16 cellular contexts compared by ENCODE assay signal in genomic region chr6:89966250-89966588, GRCh38.
DNase-seq lines count a peak whose midpoint lies in the region; ATAC-seq lines count a peak whose summit lies in the region.
"Had no signal": no experiment of that assay in that cellular context is flagged by ENCODE, and none has a peak within 500 bp of the region (broad histone marks: within the 10 kb centered on the region; RNA-seq: fewer than 3 reads in every experiment).

No MANE protein-coding gene starts in this region.

- DNase-seq in activated CD4-positive, alpha-beta T cell treated with anti-CD3 and anti-CD28 coated beads for 36 hours: no peak
- no peak for DNase-seq in activated CD4-positive, alpha-beta T cell treated with anti-CD3 and anti-CD28 coated beads, Interleukin-2, amount 10 ng/mL, durations not matched to agents 7 days and 5 days
- DNase-seq in NCI-H2171 treated with DMSO at 0.1 percent for 48 hours (lab: John Stamatoyannopoulos, UW) (peak; percentile 63), memory B cell (ENCODE audit: low spot score in 2 of 2) (no peak), Right ventricle myocardium inferior (ENCODE audit: missing footprints) (no peak), UCSD-AML1 (lab: John Stamatoyannopoulos, UW; ENCODE audit: unreplicated experiment) (no peak)
- DNase-seq in activated CD8-positive, alpha-beta T cell treated with anti-CD3 and anti-CD28 coated beads, Interleukin-2, amount 10 ng/mL, durations not matched to agents 7 days and 5 days: no peak
- DNase-seq: activated CD4-positive, alpha-beta T cell treated with anti-CD3 and anti-CD28 coated beads, Interleukin-2, amount 50 U/mL, for 4 hours; foreskin keratinocyte; H9; KG1; midbrain; NCI-H1105; retina; stimulated activated naive CD4-positive, alpha-beta T cell had no signal

- H3K27ac Mint-ChIP-seq in activated CD4-positive, alpha-beta T cell treated with anti-CD3 and anti-CD28 coated beads for 36 hours: peak overlapping the region; percentile 87
- no peak overlapping the region for H3K27ac Mint-ChIP-seq in activated CD4-positive, alpha-beta T cell treated with anti-CD3 and anti-CD28 coated beads, Interleukin-2, amount 10 ng/mL, durations not matched to agents 7 days and 5 days
- peak overlapping the region; percentile 22 for H3K27ac Mint-ChIP-seq in activated CD8-positive, alpha-beta T cell treated with anti-CD3 and anti-CD28 coated beads, Interleukin-2, amount 10 ng/mL, durations not matched to agents 7 days and 5 days
- peak overlapping the region; percentile 87 for H3K27ac Mint-ChIP-seq in memory B cell
- H3K27ac Mint-ChIP-seq: H9 had no signal

- CTCF ChIA-PET in activated CD4-positive, alpha-beta T cell treated with anti-CD3 and anti-CD28 coated beads for 36 hours (lab: Charles Lee): interaction anchor here (1.0 to 1.3 kb wide), 5 partner anchors 10 to 26 kb away, joined by 3 to 7 read pairs (median 4); no protein-coding TSS in a partner anchor
- CTCF ChIA-PET in activated CD4-positive, alpha-beta T cell treated with anti-CD3 and anti-CD28 coated beads, Interleukin-2, amount 10 ng/mL, durations not matched to agents 7 days and 5 days (lab: Charles Lee): interaction anchor here (1.0 to 1.7 kb wide), 5 partner anchors 11 to 81 kb away, joined by 3 to 5 read pairs (median 3); no protein-coding TSS in a partner anchor
- CTCF ChIA-PET in activated CD8-positive, alpha-beta T cell treated with anti-CD3 and anti-CD28 coated beads, Interleukin-2, amount 10 ng/mL, durations not matched to agents 7 days and 5 days (lab: Charles Lee): interaction anchor here (0.7 to 1.9 kb wide), 5 partner anchors 9 to 308 kb away, joined by 3 to 8 read pairs (median 5); no protein-coding TSS in a partner anchor

- H3K4me3 Mint-ChIP-seq in activated CD4-positive, alpha-beta T cell treated with anti-CD3 and anti-CD28 coated beads for 36 hours: no peak overlapping the region
- H3K4me3 Mint-ChIP-seq in activated CD4-positive, alpha-beta T cell treated with anti-CD3 and anti-CD28 coated beads, Interleukin-2, amount 10 ng/mL, durations not matched to agents 7 days and 5 days: no peak overlapping the region
- no peak overlapping the region for H3K4me3 Mint-ChIP-seq in activated CD8-positive, alpha-beta T cell treated with anti-CD3 and anti-CD28 coated beads, Interleukin-2, amount 10 ng/mL, durations not matched to agents 7 days and 5 days
- no peak overlapping the region for H3K4me3 Mint-ChIP-seq in memory B cell
- H3K4me3 Mint-ChIP-seq: H9 had no signal

- POLR2A ChIA-PET in activated CD4-positive, alpha-beta T cell treated with anti-CD3 and anti-CD28 coated beads for 36 hours (lab: Charles Lee): interaction anchor here (1.1 to 1.2 kb wide), 2 partner anchors 14 to 112 kb away, joined by 3 to 4 read pairs; no protein-coding TSS in a partner anchor
- POLR2A ChIA-PET in activated CD4-positive, alpha-beta T cell treated with anti-CD3 and anti-CD28 coated beads, Interleukin-2, amount 10 ng/mL, durations not matched to agents 7 days and 5 days (lab: Charles Lee): no interaction called here
- POLR2A ChIA-PET in activated CD8-positive, alpha-beta T cell treated with anti-CD3 and anti-CD28 coated beads, Interleukin-2, amount 10 ng/mL, durations not matched to agents 7 days and 5 days (lab: Charles Lee): no interaction called here

- H3K27me3 Mint-ChIP-seq in activated CD4-positive, alpha-beta T cell treated with anti-CD3 and anti-CD28 coated beads for 36 hours: no peaks in the 10 kb centered on the region
- no peaks in the 10 kb centered on the region for H3K27me3 Mint-ChIP-seq in activated CD4-positive, alpha-beta T cell treated with anti-CD3 and anti-CD28 coated beads, Interleukin-2, amount 10 ng/mL, durations not matched to agents 7 days and 5 days
- H3K27me3 Mint-ChIP-seq in activated CD8-positive, alpha-beta T cell treated with anti-CD3 and anti-CD28 coated beads, Interleukin-2, amount 10 ng/mL, durations not matched to agents 7 days and 5 days (ENCODE audit: low read depth): no peaks in the 10 kb centered on the region
- H3K27me3 Mint-ChIP-seq in memory B cell: no peaks in the 10 kb centered on the region

- peaks cover 78% of the 10 kb centered on the region for H3K4me1 Mint-ChIP-seq in activated CD4-positive, alpha-beta T cell treated with anti-CD3 and anti-CD28 coated beads for 36 hours
- H3K4me1 Mint-ChIP-seq in activated CD4-positive, alpha-beta T cell treated with anti-CD3 and anti-CD28 coated beads, Interleukin-2, amount 10 ng/mL, durations not matched to agents 7 days and 5 days: peaks cover 51% of the 10 kb centered on the region
- peaks cover 42% of the 10 kb centered on the region for H3K4me1 Mint-ChIP-seq in activated CD8-positive, alpha-beta T cell treated with anti-CD3 and anti-CD28 coated beads, Interleukin-2, amount 10 ng/mL, durations not matched to agents 7 days and 5 days (ENCODE audit: low read depth)
- peaks cover 20% of the 10 kb centered on the region for H3K4me1 Mint-ChIP-seq in memory B cell

- intact Hi-C loops in activated CD4-positive, alpha-beta T cell treated with anti-CD3 and anti-CD28 coated beads for 36 hours (cut with DNase I, micrococcal nuclease): no loop called here
- intact Hi-C loops in Right ventricle myocardium inferior (cut with DNase I): no loop called here

- H3K36me3 Mint-ChIP-seq in activated CD4-positive, alpha-beta T cell treated with anti-CD3 and anti-CD28 coated beads for 36 hours (ENCODE audit: low read depth): peaks cover 63% of the 10 kb centered on the region
- H3K36me3 Mint-ChIP-seq in activated CD4-positive, alpha-beta T cell treated with anti-CD3 and anti-CD28 coated beads, Interleukin-2, amount 10 ng/mL, durations not matched to agents 7 days and 5 days (ENCODE audit: low read depth): peaks cover 63% of the 10 kb centered on the region
- peaks cover 61% of the 10 kb centered on the region for H3K36me3 Mint-ChIP-seq in activated CD8-positive, alpha-beta T cell treated with anti-CD3 and anti-CD28 coated beads, Interleukin-2, amount 10 ng/mL, durations not matched to agents 7 days and 5 days (ENCODE audit: low read depth)
- H3K36me3 Mint-ChIP-seq in memory B cell: peaks cover 23% of the 10 kb centered on the region

- ATAC-seq in activated CD4-positive, alpha-beta T cell treated with anti-CD3 and anti-CD28 coated beads for 36 hours: peak; percentile 2
- no peak for ATAC-seq in activated CD8-positive, alpha-beta T cell treated with anti-CD3 and anti-CD28 coated beads, Interleukin-2, amount 10 ng/mL, durations not matched to agents 7 days and 5 days
- ATAC-seq in memory B cell (ENCODE audit: low read depth): no peak
- ATAC-seq in Right ventricle myocardium inferior: no peak
- ATAC-seq in GM21381 (IDR thresholded peaks at IDR 0.05; ENCODE audit: unreplicated experiment): no peak
- ATAC-seq: foreskin keratinocyte had no signal

- H3K9me3 Mint-ChIP-seq in activated CD4-positive, alpha-beta T cell treated with anti-CD3 and anti-CD28 coated beads for 36 hours (ENCODE audit: low read depth): no peaks in the 10 kb centered on the region
- no peaks in the 10 kb centered on the region for H3K9me3 Mint-ChIP-seq in activated CD4-positive, alpha-beta T cell treated with anti-CD3 and anti-CD28 coated beads, Interleukin-2, amount 10 ng/mL, durations not matched to agents 7 days and 5 days
- no peaks in the 10 kb centered on the region for H3K9me3 Mint-ChIP-seq in activated CD8-positive, alpha-beta T cell treated with anti-CD3 and anti-CD28 coated beads, Interleukin-2, amount 10 ng/mL, durations not matched to agents 7 days and 5 days (ENCODE audit: insufficient read depth)
- no peaks in the 10 kb centered on the region for H3K9me3 Mint-ChIP-seq in memory B cell
- H3K9me3 Mint-ChIP-seq: H9 had no signal
